ENCODE assay signal across 23 cellular contexts in genomic region chr1:820962-821361, GRCh38.
"Had no signal": no experiment of that assay in that cellular context is flagged by ENCODE, and none has a peak within 500 bp of the region (broad histone marks: within the 10 kb centered on the region; RNA-seq: fewer than 3 reads in every experiment).

No MANE protein-coding gene starts in this region.

- H3K27me3 ChIP-seq: brain microvascular endothelial cell had no signal

- H3K36me3 Mint-ChIP-seq: activated naive CD8-positive, alpha-beta T cell had no signal

- H3K27me3 Mint-ChIP-seq: activated CD4-positive, alpha-beta memory T cell treated with anti-CD3 and anti-CD28 coated beads, Interleukin-2, amount 10 ng/mL, durations not matched to agents 7 days and 5 days; activated CD4-positive, alpha-beta T cell treated with anti-CD3 and anti-CD28 coated beads, Interleukin-2, amount 10 ng/mL, durations not matched to agents 7 days and 5 days; activated naive CD8-positive, alpha-beta T cell; activated T-helper 17 cell treated with anti-CD3 and anti-CD28 coated beads, Interleukin-2, amount 50 U/mL, for 72 hours; central memory CD8-positive, alpha-beta T cell had no signal

- DNase-seq: activated CD4-positive, alpha-beta memory T cell treated with anti-CD3 and anti-CD28 coated beads, Interleukin-2, amount 10 ng/mL, durations not matched to agents 7 days and 5 days; activated CD4-positive, alpha-beta T cell treated with anti-CD3 and anti-CD28 coated beads for 1 hour; activated CD4-positive, alpha-beta T cell treated with anti-CD3 and anti-CD28 coated beads for 4 hours; activated CD4-positive, alpha-beta T cell treated with anti-CD3 and anti-CD28 coated beads, Interleukin-2, amount 10 ng/mL, durations not matched to agents 7 days and 5 days; activated CD4-positive, alpha-beta T cell treated with anti-CD3 and anti-CD28 coated beads, Interleukin-2, amount 50 U/mL, for 4 hours; activated CD4-positive, CD25-positive, alpha-beta regulatory T cell; activated effector memory CD4-positive, alpha-beta T cell treated with Interleukin-2 at 50 U/mL for 16 hours; activated gamma-delta T cell treated with Interleukin-2 at 50 U/mL for 16 hours; activated naive CD4-positive, alpha-beta T cell treated with anti-CD3 and anti-CD28 coated beads, Interleukin-2, amount 50 U/mL, for 16 hours; activated naive CD4-positive, alpha-beta T cell treated with Interleukin-2 at 50 U/mL for 16 hours; activated T-cell treated with anti-CD3 and anti-CD28 coated beads, Interleukin-2, amount 50 U/mL, for 4 hours; amniotic stem cell; anterior cingulate cortex; brain microvascular endothelial cell; cortex of kidney; dermis blood vessel endothelial cell; effector CD4-positive, alpha-beta T cell; foreskin fibroblast; T-helper 2 cell had no signal

- H3K4me3 Mint-ChIP-seq: activated CD4-positive, alpha-beta memory T cell treated with anti-CD3 and anti-CD28 coated beads, Interleukin-2, amount 10 ng/mL, durations not matched to agents 7 days and 5 days; activated CD4-positive, alpha-beta T cell treated with anti-CD3 and anti-CD28 coated beads, Interleukin-2, amount 10 ng/mL, durations not matched to agents 7 days and 5 days; activated naive CD8-positive, alpha-beta T cell; activated T-cell treated with anti-CD3 and anti-CD28 coated beads, Interleukin-2, amount 50 U/mL, for 4 hours; activated T-helper 17 cell treated with anti-CD3 and anti-CD28 coated beads, Interleukin-2, amount 50 U/mL, for 72 hours; central memory CD8-positive, alpha-beta T cell had no signal

- H3K27ac Mint-ChIP-seq: activated CD4-positive, alpha-beta memory T cell treated with anti-CD3 and anti-CD28 coated beads, Interleukin-2, amount 10 ng/mL, durations not matched to agents 7 days and 5 days; activated CD4-positive, alpha-beta T cell treated with anti-CD3 and anti-CD28 coated beads, Interleukin-2, amount 10 ng/mL, durations not matched to agents 7 days and 5 days; activated naive CD8-positive, alpha-beta T cell; activated T-helper 17 cell treated with anti-CD3 and anti-CD28 coated beads, Interleukin-2, amount 50 U/mL, for 72 hours had no signal

- H3K36me3 ChIP-seq: brain microvascular endothelial cell had no signal

- H3K27ac ChIP-seq: brain microvascular endothelial cell, epithelial cell of prostate had no signal

- ATAC-seq: activated T-cell treated with anti-CD3 and anti-CD28 coated beads, Interleukin-2, amount 50 U/mL, for 4 hours; activated T-helper 17 cell treated with anti-CD3 and anti-CD28 coated beads, Interleukin-2, amount 50 U/mL, for 72 hours had no signal

- H3K9me3 Mint-ChIP-seq: activated CD4-positive, alpha-beta memory T cell treated with anti-CD3 and anti-CD28 coated beads, Interleukin-2, amount 10 ng/mL, durations not matched to agents 7 days and 5 days; activated CD4-positive, alpha-beta T cell treated with anti-CD3 and anti-CD28 coated beads, Interleukin-2, amount 10 ng/mL, durations not matched to agents 7 days and 5 days; activated T-cell treated with anti-CD3 and anti-CD28 coated beads, Interleukin-2, amount 50 U/mL, for 4 hours; activated T-helper 17 cell treated with anti-CD3 and anti-CD28 coated beads, Interleukin-2, amount 50 U/mL, for 72 hours; central memory CD8-positive, alpha-beta T cell had no signal
